Comparison of ENCODE assay signal across 24 cellular contexts in the genomic region with DNA sequence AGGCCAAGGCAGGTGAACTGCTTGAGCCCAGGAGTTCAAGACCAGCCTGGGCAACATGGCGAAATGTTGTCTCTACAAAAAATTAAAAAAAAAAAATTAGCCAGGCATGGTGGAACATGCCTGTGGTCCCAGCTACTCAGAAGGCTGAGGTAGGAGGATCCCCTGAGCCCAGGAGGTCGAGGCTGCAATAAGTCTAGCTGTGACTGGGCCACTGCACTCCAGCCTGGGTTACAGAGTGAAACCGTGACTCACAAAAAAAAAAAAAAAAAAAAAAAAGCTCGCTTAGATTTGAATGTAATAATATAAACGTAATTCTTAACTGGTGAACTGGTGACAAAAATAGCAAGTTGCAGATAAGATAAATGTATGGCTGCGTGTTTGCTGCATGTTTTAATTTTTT. TPM values are rescaled to one million over a fixed set of nuclear protein-coding genes. Genes with fewer than 3 reads are reported as not detected.
"Had no signal": no experiment of that assay in that cellular context is flagged by ENCODE, and none has a peak within 500 bp of the region (broad histone marks: within the 10 kb centered on the region; RNA-seq: fewer than 3 reads in every experiment).

No MANE protein-coding gene starts in this region.

- H3K27me3 ChIP-seq: adrenal gland, body of pancreas, colonic mucosa, neutrophil, upper lobe of left lung had no signal

- H3K4me1 ChIP-seq: adrenal gland, body of pancreas, colonic mucosa, gastroesophageal sphincter had no signal

- H3K4me3 ChIP-seq: adrenal gland, body of pancreas, colonic mucosa, gastroesophageal sphincter, skin epidermis, upper lobe of left lung had no signal

- ATAC-seq: effector memory CD8-positive, alpha-beta T cell; gastroesophageal sphincter; sciatic nerve; stimulated activated effector memory CD8-positive, alpha-beta T cell treated with anti-CD3 and anti-CD28 coated beads, Interleukin-12 subunit alpha, Interleukin-12 subunit beta, amount 100 ng/mL, for 72 hours had no signal

- H3K9me3 ChIP-seq: adrenal gland, body of pancreas, colonic mucosa, gastroesophageal sphincter, neutrophil, upper lobe of left lung had no signal

- DNase-seq: activated CD4-positive, alpha-beta T cell treated with anti-CD3 and anti-CD28 coated beads for 48 hours; activated CD4-positive, alpha-beta T cell treated with anti-CD3 and anti-CD28 coated beads, Interleukin-2, amount 50 U/mL, for 48 hours; activated CD8-positive, alpha-beta memory T cell treated with anti-CD3 and anti-CD28 coated beads for 24 hours; activated effector memory CD4-positive, alpha-beta T cell treated with Interleukin-2 at 50 U/mL for 16 hours; activated naive CD4-positive, alpha-beta T cell treated with anti-CD3 and anti-CD28 coated beads for 36 hours; activated naive CD8-positive, alpha-beta T cell treated with anti-CD3 and anti-CD28 coated beads for 36 hours; adrenal gland; aorta; colonic mucosa; effector memory CD8-positive, alpha-beta T cell; erythroblast; stimulated activated CD4-positive, alpha-beta T cell treated with anti-CD3 and anti-CD28 coated beads, Interleukin-4, amount 100 ng/mL, for 24 hours had no signal

- H3K27ac ChIP-seq: adrenal gland, body of pancreas, colonic mucosa, gastroesophageal sphincter, neutrophil, skin epidermis had no signal

- H3K36me3 ChIP-seq: adrenal gland, gastroesophageal sphincter, neutrophil had no signal

RNA-seq across cellular contexts. Expression of a gene that starts 56.5 kb away (rescaled TPM):
- total RNA-seq: fibroblast of lung; fibroblast of villous mesenchyme; lung microvascular endothelial cell; osteocyte; T-helper 1 cell treated with Interleukin-12 subunit alpha and Interleukin-12 subunit beta and Interleukin-4 antibody, amounts not matched to agents 30 ng/mL and 1 ng/mL, for 36 hours had no signal
